ENCODE assay signal across 9 cellular contexts in the genomic region with DNA sequence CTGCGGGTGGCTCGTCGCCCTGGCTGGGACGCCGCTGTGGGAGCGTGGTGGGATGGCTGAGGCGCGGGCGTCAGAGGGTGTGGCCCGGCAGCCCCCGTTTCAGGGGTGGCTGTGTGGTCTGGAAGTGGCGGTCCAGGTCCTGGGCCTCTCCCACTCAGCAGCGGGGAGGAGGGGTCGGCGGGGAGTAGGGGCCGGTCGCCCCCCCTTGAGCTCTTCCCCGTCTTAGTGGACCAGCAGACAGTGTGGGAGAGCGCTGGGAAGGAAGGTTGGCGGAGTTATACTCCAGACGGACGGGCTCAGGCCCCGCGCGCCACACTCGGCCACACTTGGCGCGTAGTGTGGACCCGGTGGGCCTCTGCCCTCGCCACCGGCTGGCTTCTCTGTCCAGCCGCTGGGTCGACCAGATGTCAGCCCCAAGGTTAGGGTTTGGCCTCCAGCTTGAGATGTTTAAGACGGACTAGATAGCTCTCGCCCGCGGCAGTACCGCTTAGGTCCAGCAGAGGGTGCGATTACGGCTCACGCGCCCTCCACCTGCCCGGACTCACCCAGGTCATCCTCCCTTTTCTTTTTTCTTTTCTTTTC. TPM values are rescaled to one million over a fixed set of nuclear protein-coding genes. Genes with fewer than 3 reads are reported as not detected.
A peak's percentile ranks its signal among the peaks of the same experiment; 100 is the strongest.
DNase-seq lines count a peak whose midpoint lies in the region; ATAC-seq and TF ChIP-seq lines count a peak whose summit lies in the region.
"Had no signal": no experiment of that assay in that cellular context is flagged by ENCODE, and none has a peak within 500 bp of the region (broad histone marks: within the 10 kb centered on the region; RNA-seq: fewer than 3 reads in every experiment).

No MANE protein-coding gene starts in this region.

- no peaks in the 10 kb centered on the region for H3K27me3 ChIP-seq in HCT116 (ENCODE audit: insufficient read depth, low read length)
- H3K27me3 ChIP-seq in tibial nerve: no peaks in the 10 kb centered on the region

- no peak for TF ChIP-seq EP300 in tibial nerve (IDR thresholded peaks at IDR 0.05)

- peaks cover 78% of the 10 kb centered on the region for H3K36me3 Mint-ChIP-seq in nephron progenitor cell (ENCODE audit: low read depth)

- no peaks in the 10 kb centered on the region for H3K4me1 Mint-ChIP-seq in nephron progenitor cell

- H3K27me3 Mint-ChIP-seq in nephron progenitor cell (ENCODE audit: low read depth, poor library complexity): no peaks in the 10 kb centered on the region

- H3K4me1 ChIP-seq in HCT116 (ENCODE audit: control insufficient read depth in 1 of 2, insufficient read depth in 2 of 2, low read length in 2 of 2) (no peaks in the 10 kb centered on the region), tibial nerve (no peaks in the 10 kb centered on the region)

- H2AFZ ChIP-seq in HCT116 (ENCODE audit: low read depth, low read length, poor library complexity, severe bottlenecking): no peak overlapping the region

- H4K20me1 ChIP-seq in HCT116 (ENCODE audit: insufficient read depth): no peaks in the 10 kb centered on the region

- no peak for TF ChIP-seq POLR2A in HCT116 (IDR thresholded peaks at IDR 0.05; ENCODE audit: borderline replicate concordance, extremely low read depth, insufficient read depth, insufficient read length)
- TF ChIP-seq POLR2A in tibial nerve (IDR thresholded peaks at IDR 0.05): no peak

- intact Hi-C loops in HCT116 (cut with micrococcal nuclease): loop anchor here (2.0 to 5.0 kb wide), 2 partner anchors 281 to 476 kb away; no protein-coding TSS in a partner anchor

- RAD21 ChIA-PET in HCT116 (lab: Charles Lee; ENCODE audit: low non-redundant PET in 1 of 2, low total read pairs in 2 of 2, uncharacterized antibody in 2 of 2, unreplicated experiment in 2 of 2): no interaction called here

- H3K36me3 ChIP-seq in HCT116 (ENCODE audit: control insufficient read depth in 1 of 2, insufficient read depth in 2 of 2, low read length in 2 of 2): no peaks in the 10 kb centered on the region
- H3K36me3 ChIP-seq in tibial nerve: no peaks in the 10 kb centered on the region

- no peak for TF ChIP-seq RAD21 in HCT116 (IDR thresholded peaks at IDR 0.05; ENCODE audit: low read depth)

- ATAC-seq in HCT116 (no peak), HG02588 (IDR thresholded peaks at IDR 0.05; ENCODE audit: unreplicated experiment) (no peak)

- no TSS peak for BruUV-seq in HCT116 (replicated peaks; lab: Mats Ljungman, UMichigan)

- no peak overlapping the region for H3K4me3 Mint-ChIP-seq in nephron progenitor cell

- no peak overlapping the region for H3K9ac ChIP-seq in HCT116 (ENCODE audit: low read length)

- no peak overlapping the region for H3K27ac ChIP-seq in HCT116 (ENCODE audit: low read depth, low read length)
- no peak overlapping the region for H3K27ac ChIP-seq in tibial nerve
- H3K27ac ChIP-seq: SK-N-MC had no signal

- CTCF ChIA-PET in HCT116 (lab: Charles Lee): no interaction called here

- H3K27ac Mint-ChIP-seq in nephron progenitor cell: no peak overlapping the region

- H3K4me2 ChIP-seq in HCT116 (ENCODE audit: low read length): no peak overlapping the region

- no peak for DNase-seq in HCT116 (ENCODE audit: low read depth, low spot score)
- DNase-seq in activated CD4-positive, CD25-positive, alpha-beta regulatory T cell treated with anti-CD3 and anti-CD28 coated beads, Interleukin-2, amount 50 U/mL, for 72 hours: peak; percentile 75
- peak; percentile 28 for DNase-seq in dermis blood vessel endothelial cell
- peak; percentile 35 for DNase-seq in nephron progenitor cell
- peak; percentile 20 to 23 for DNase-seq in tibial nerve (ENCODE audit: low spot score in 2 of 2)
- no peak for DNase-seq in DMS79 treated with DMSO at 0.1 percent for 48 hours (lab: John Stamatoyannopoulos, UW)
- no peak for DNase-seq in NCI-H2171 (lab: John Stamatoyannopoulos, UW)

- no peaks in the 10 kb centered on the region for H3K79me2 ChIP-seq in HCT116 (ENCODE audit: insufficient read depth, low read length)

- H3K4me3 ChIP-seq in HCT116 (replicated peaks in 1 of 2; ENCODE audit: low read depth in 1 of 2, low read length in 2 of 2) (no peak overlapping the region), tibial nerve (no peak overlapping the region)
- H3K4me3 ChIP-seq: SK-N-MC had no signal

- H3K9me3 Mint-ChIP-seq in nephron progenitor cell: peaks cover 80% of the 10 kb centered on the region

- TF ChIP-seq CTCF in HCT116 (IDR thresholded peaks at IDR 0.05 in 2 of 3, conservative IDR thresholded peaks at IDR 0.05 in 1 of 3; ENCODE audit: borderline replicate concordance in 1 of 3, insufficient read depth in 1 of 3, low read depth in 2 of 3, low read length in 2 of 3) (peak in 2 of 3 experiments; percentile 47 to 64; a peak in 4 of 6 replicates), nephron progenitor cell (IDR thresholded peaks at IDR 0.05) (no peak), tibial nerve (IDR thresholded peaks at IDR 0.05) (peak; percentile 26 to 58 (median 43))

- 77 to 80% methylated on average over 36 to 38 of the region's 43 CpGs for WGBS in tibial nerve, 2 donors

- peaks cover 0 to 4% of the 10 kb centered on the region in 2 experiments; a peak in 1 of 4 replicates for H3K9me3 ChIP-seq in HCT116 (ENCODE audit: control insufficient read depth in 1 of 2, insufficient read depth in 1 of 2, low read depth in 1 of 2, low read length in 2 of 2)
- peaks cover 0 to 29% (median 0%) of the 10 kb centered on the region in 4 donors for H3K9me3 ChIP-seq in tibial nerve

- no peaks in the 10 kb centered on the region for H3K9me2 ChIP-seq in HCT116 (ENCODE audit: insufficient read depth)

- POLR2A ChIA-PET in HCT116 (lab: Charles Lee): no interaction called here

TF ChIP-seq in HCT116, 20 proteins besides CTCF, POLR2A, EP300 and RAD21:
- no peak for TF ChIP-seq EGR1 (IDR thresholded peaks at IDR 0.05; ENCODE audit: low read depth)

RNA-seq across cellular contexts. Expression of a gene that starts 21.7 kb away (rescaled TPM):
- total RNA-seq in HCT116 (2021; ENCODE audit: unreplicated experiment): 0.42 TPM
- polyA plus RNA-seq in HCT116 (2012): not detected in 2 replicates
- 3.4 and 4.1 TPM in 2 replicates for total RNA-seq in dermis blood vessel endothelial cell
- total RNA-seq in tibial nerve: 10 to 100 TPM in 3 of 4 donors, 1 to 10 TPM in 1; 9.8 to 20.5 (median 17.2) TPM

Comparison
In these comparisons a context has a peak if more than half of its experiments do, and no peak if none do; other contexts are left out.
1. DNase-seq: peak in activated CD4-positive, CD25-positive, alpha-beta regulatory T cell treated with anti-CD3 and anti-CD28 coated beads, Interleukin-2, amount 50 U/mL, for 72 hours (single experiment), dermis blood vessel endothelial cell (single experiment), nephron progenitor cell (single experiment) and tibial nerve (2 of 2); none in HCT116 (single experiment), DMS79 treated with DMSO at 0.1 percent for 48 hours (single experiment) and NCI-H2171 (single experiment).